17 cellular contexts compared by ENCODE assay signal in the genomic region with DNA sequence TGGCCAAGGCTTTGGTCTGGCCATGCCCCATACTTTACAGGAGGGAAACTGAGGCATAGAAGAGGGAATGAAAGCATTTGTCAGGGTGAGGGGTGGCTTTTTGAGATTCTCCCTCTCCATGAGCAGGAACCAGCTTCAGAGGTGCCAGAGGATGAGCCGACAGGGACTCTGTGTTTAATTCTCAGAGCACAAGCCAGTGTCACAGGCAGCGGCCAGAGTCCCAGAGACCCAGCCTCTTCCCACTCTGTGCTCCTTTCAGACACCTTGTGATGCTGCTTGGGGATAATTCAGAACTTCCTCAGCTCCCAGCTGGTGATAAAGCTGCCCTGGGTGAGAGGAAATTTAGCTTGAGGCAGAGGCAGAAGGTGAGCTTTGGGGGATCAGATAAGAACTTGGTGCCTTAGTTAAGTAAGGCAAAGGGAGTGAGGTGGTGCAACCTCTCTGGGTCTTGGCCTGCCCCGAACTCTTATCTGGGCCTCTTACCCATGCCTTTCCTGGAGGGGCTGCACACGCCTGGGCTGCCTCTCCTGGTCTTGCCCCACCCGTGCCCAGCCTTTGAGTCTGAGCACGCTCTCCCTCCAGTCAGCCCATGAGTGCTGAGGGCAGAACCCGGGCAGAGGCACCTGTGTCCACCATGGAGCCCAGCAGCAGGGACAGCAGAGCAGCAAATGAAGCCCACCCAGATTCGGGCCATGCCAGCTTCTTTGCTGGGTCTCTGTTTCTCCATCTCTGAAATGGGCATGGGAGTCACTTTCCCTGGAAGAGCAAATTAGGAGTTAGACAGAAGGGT.
"Had no signal": no experiment of that assay in that cellular context is flagged by ENCODE, and none has a peak within 500 bp of the region (broad histone marks: within the 10 kb centered on the region; RNA-seq: fewer than 3 reads in every experiment).

No MANE protein-coding gene starts in this region.

- DNase-seq: cerebellar nuclear complex; dermis blood vessel endothelial cell; esophagus squamous epithelium; foreskin fibroblast; immature natural killer cell; mammary epithelial cell; mucosa of descending colon; retina; right lobe of liver; stimulated activated CD4-positive, alpha-beta T cell treated with anti-CD3 and anti-CD28 coated beads, Interleukin-12 subunit alpha, Interleukin-12 subunit beta, amount 100 ng/mL, for 4 hours; stimulated activated naive CD4-positive, alpha-beta T cell; thyroid gland had no signal

- H3K4me3 ChIP-seq: esophagus squamous epithelium, mucosa of descending colon, prostate gland, right lobe of liver, skin epidermis, thyroid gland, vagina had no signal

- H3K36me3 ChIP-seq: esophagus squamous epithelium, prostate gland, right lobe of liver, thyroid gland, vagina had no signal

- ATAC-seq: mucosa of descending colon; naive thymus-derived CD8-positive, alpha-beta T cell had no signal

- H3K9me3 ChIP-seq: esophagus squamous epithelium, mucosa of descending colon, prostate gland, right lobe of liver, thyroid gland, vagina had no signal

- H3K4me1 ChIP-seq: esophagus squamous epithelium, parathyroid adenoma, prostate gland, right lobe of liver, thyroid gland, vagina had no signal

- H3K27me3 ChIP-seq: right lobe of liver, thyroid gland, vagina had no signal

- H3K27ac ChIP-seq: esophagus squamous epithelium, parathyroid adenoma, prostate gland, right lobe of liver, skin epidermis, thyroid gland, vagina had no signal
